In the genomic region with DNA sequence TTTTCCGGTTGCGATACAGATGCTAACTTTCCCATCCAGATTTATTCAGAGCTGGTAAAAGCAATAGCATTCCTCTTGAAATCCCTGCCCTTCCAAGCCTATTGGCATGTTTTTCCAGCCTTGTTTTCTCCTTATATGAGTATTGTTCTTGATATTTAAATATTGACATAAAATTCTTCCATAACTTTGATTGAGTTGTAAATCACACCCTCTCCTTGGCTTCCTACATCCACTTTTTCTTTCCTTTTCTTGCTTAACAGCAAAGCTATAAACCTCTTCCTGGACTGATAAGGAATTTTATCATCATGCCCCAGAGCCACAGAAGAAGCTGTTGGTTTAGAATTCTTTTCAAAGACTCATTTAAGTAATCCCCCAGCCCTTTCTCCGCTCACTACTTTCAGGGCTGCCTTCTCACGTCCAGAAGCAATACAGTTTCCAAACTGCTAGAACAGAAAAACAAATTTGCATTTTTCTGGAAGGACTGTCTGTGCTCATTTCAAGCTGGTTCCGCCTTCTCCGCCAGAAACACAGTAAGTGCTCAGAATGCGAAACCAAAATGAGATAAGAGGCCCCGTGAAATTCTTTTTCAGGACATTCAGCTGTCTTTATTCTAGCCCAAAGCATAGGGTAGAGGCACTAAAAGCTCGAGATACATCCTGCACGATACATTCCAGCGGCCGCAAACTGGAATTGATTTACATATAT, we compare ENCODE assay signal across 8 cellular contexts. TPM values are rescaled to one million over a fixed set of nuclear protein-coding genes. Genes with fewer than 3 reads are reported as not detected.
DNase-seq lines count a peak whose midpoint lies in the region; ATAC-seq and TF ChIP-seq lines count a peak whose summit lies in the region.

No MANE protein-coding gene starts in this region.

- WGBS in heart left ventricle, 4 donors: 1 to 36% (median 17%) methylated on average over 12 of the region's 12 CpGs

- H3K4me1 ChIP-seq in heart left ventricle (peaks cover 0 to 5% (median 0%) of the 10 kb centered on the region in 12 donors), skeletal muscle satellite cell (ENCODE audit: control insufficient read depth, insufficient read depth, low read length) (peaks cover 22% of the 10 kb centered on the region)

- H3K4me3 ChIP-seq in heart left ventricle (peak overlapping the region; percentile 12 to 86 (median 60)), skeletal muscle satellite cell (ENCODE audit: low read length) (peak overlapping the region; percentile 77)

- H3K9me3 Mint-ChIP-seq in T-cell: no peaks in the 10 kb centered on the region

- H3K9me3 ChIP-seq in heart left ventricle: no peaks in the 10 kb centered on the region
- H3K9me3 ChIP-seq in skeletal muscle satellite cell (replicated peaks; ENCODE audit: low read length): no peaks in the 10 kb centered on the region

- H3K4me1 Mint-ChIP-seq in T-cell: peaks cover 10 to 17% (median 13%) of the 10 kb centered on the region in 3 donors

- peak overlapping the region in 10 of 12 donors; percentile 11 to 77 (median 68) for H3K27ac ChIP-seq in heart left ventricle

- peak overlapping the region; percentile 84 for H3K9ac ChIP-seq in skeletal muscle satellite cell (ENCODE audit: low read depth, low read length)

- H3K27ac Mint-ChIP-seq in T-cell: no peak overlapping the region

- H3K36me3 ChIP-seq in heart left ventricle (no peaks in the 10 kb centered on the region), skeletal muscle satellite cell (ENCODE audit: insufficient read depth, low read length) (no peaks in the 10 kb centered on the region)

- peaks cover 0 to 38% (median 0%) of the 10 kb centered on the region in 9 donors for H3K27me3 ChIP-seq in heart left ventricle
- H3K27me3 ChIP-seq in skeletal muscle satellite cell (ENCODE audit: control insufficient read depth, insufficient read depth, low read length): no peaks in the 10 kb centered on the region

- H3K36me3 Mint-ChIP-seq in T-cell: no peaks in the 10 kb centered on the region

- no peak for TF ChIP-seq CTCF in heart left ventricle (IDR thresholded peaks at IDR 0.05)

- peak overlapping the region; percentile 81 for H3K4me2 ChIP-seq in skeletal muscle satellite cell (ENCODE audit: low read length)

- POLR2A ChIA-PET in T-cell (lab: Charles Lee): no interaction called here

- ATAC-seq in GM21381 (IDR thresholded peaks at IDR 0.05; ENCODE audit: unreplicated experiment): peak; percentile 54
- peak in 1 of 4 experiments; percentile 20 for ATAC-seq in T-cell (replicated peaks in 1 of 4)
- ATAC-seq in heart left ventricle: peak in 2 of 4 donors; percentile 29 to 30
- ATAC-seq in HG03196 (IDR thresholded peaks at IDR 0.05; ENCODE audit: unreplicated experiment): no peak

- TF ChIP-seq POLR2A in heart left ventricle (IDR thresholded peaks at IDR 0.05): no peak

- peaks cover 39 to 45% of the 10 kb centered on the region in 2 donors for H3K27me3 Mint-ChIP-seq in T-cell

- intact Hi-C loops in heart left ventricle (cut with DNase I): loop anchor here in 9 of 10 donors (5.0 to 10.0 kb wide), 4 partner anchors 135 to 432 kb away; no protein-coding TSS in a partner anchor

- DNase-seq in T-cell (no peak), heart left ventricle (no peak), GM03348 (ENCODE audit: low spot score) (no peak), HuH-7.5 (ENCODE audit: low spot score) (no peak)
- DNase-seq in activated CD4-positive, alpha-beta T cell treated with anti-CD3 and anti-CD28 coated beads, Interleukin-2, amount 50 U/mL, for 48 hours: no peak

- CTCF ChIA-PET in T-cell (lab: Charles Lee): interaction anchor here in 1 of 2 donors (0.7 kb wide), 1 partner anchor 9 kb away, joined by 3 read pairs; no protein-coding TSS in a partner anchor

- H3K4me3 Mint-ChIP-seq in T-cell: peak overlapping the region; percentile 45 to 79 (median 72)

RNA-seq across cellular contexts. Expression of a gene that starts 0.9 kb away (rescaled TPM):
- total RNA-seq in T-cell (under 1 TPM in 3 of 5 donors, not detected in 2; 0.09 to 0.29 (median 0.10) TPM), heart left ventricle (10 to 100 TPM in 3 of 9 donors, 1 to 10 TPM in 6; 3.8 to 18.7 (median 5.5) TPM)
- 1 to 10 TPM; 1.6 to 1.8 TPM for polyA plus RNA-seq in heart left ventricle
- total RNA-seq in skeletal muscle satellite cell (2012; rRNA removed): 5.2 and 5.3 TPM in 2 replicates
